In genomic region chr11:97943493-97943892, GRCh38 we compare ENCODE assay signal across 1 cellular context.
TF ChIP-seq lines count a peak whose summit lies in the region.

No MANE protein-coding gene starts in this region.

TF ChIP-seq in IMR-90, 13 proteins besides CTCF, POLR2A, EP300 and RAD21 (continued from another document):
- TF ChIP-seq ELK1 (IDR thresholded peaks at IDR 0.05; ENCODE audit: borderline replicate concordance, low read depth, low read length) (no peak), RFX5 (IDR thresholded peaks at IDR 0.05; ENCODE audit: low read depth, low read length) (no peak), CHD1 (IDR thresholded peaks at IDR 0.05; ENCODE audit: low read depth, low read length) (no peak), CEBPB (IDR thresholded peaks at IDR 0.05; ENCODE audit: low read depth, low read length) (no peak), FOS (IDR thresholded peaks at IDR 0.05; ENCODE audit: low read depth, low read length) (no peak), RCOR1 (IDR thresholded peaks at IDR 0.05; ENCODE audit: insufficient replicate concordance, low read length) (no peak), NFE2L2 (IDR thresholded peaks at IDR 0.05; ENCODE audit: low read depth, low read length) (no peak), USF2 (IDR thresholded peaks at IDR 0.05; ENCODE audit: low read depth, low read length) (no peak), BHLHE40 (IDR thresholded peaks at IDR 0.05; ENCODE audit: low read depth, low read length) (no peak), SMC3 (IDR thresholded peaks at IDR 0.05; ENCODE audit: low read depth, low read length) (no peak)
